8 cellular contexts compared by ENCODE assay signal in genomic region chr17:50346313-50347086, GRCh38. TPM values are rescaled to one million over a fixed set of nuclear protein-coding genes. Genes with fewer than 3 reads are reported as not detected.
DNase-seq lines count a peak whose midpoint lies in the region; ATAC-seq and TF ChIP-seq lines count a peak whose summit lies in the region.

No MANE protein-coding gene starts in this region.

- no peaks in the 10 kb centered on the region for H3K27me3 Mint-ChIP-seq in CD4-positive, CD25-positive, alpha-beta regulatory T cell
- peaks cover 11% of the 10 kb centered on the region for H3K27me3 Mint-ChIP-seq in WTC11 (ENCODE audit: low read depth)
- H3K27me3 Mint-ChIP-seq in stimulated activated memory B cell treated with anti-CD40 and anti-IgM and Interleukin-4, amounts not matched to agents 10 μg/mL and 1 μg/mL and 100 μg/mL, for 72 hours = no peaks in the 10 kb centered on the region

- peaks cover under 1 to 46% (median 20%) of the 10 kb centered on the region in 4 donors for H3K4me1 Mint-ChIP-seq in CD4-positive, CD25-positive, alpha-beta regulatory T cell
- peaks cover 32% of the 10 kb centered on the region for H3K4me1 Mint-ChIP-seq in WTC11
- H3K4me1 Mint-ChIP-seq in stimulated activated memory B cell treated with anti-CD40 and anti-IgM and Interleukin-4, amounts not matched to agents 10 μg/mL and 1 μg/mL and 100 μg/mL, for 72 hours = peaks cover 46% of the 10 kb centered on the region

- H3K9me3 Mint-ChIP-seq in CD4-positive, CD25-positive, alpha-beta regulatory T cell = peaks cover 0 to 2% (median 0%) of the 10 kb centered on the region in 7 donors
- H3K9me3 Mint-ChIP-seq in WTC11 = no peaks in the 10 kb centered on the region
- H3K9me3 Mint-ChIP-seq in stimulated activated memory B cell treated with anti-CD40 and anti-IgM and Interleukin-4, amounts not matched to agents 10 μg/mL and 1 μg/mL and 100 μg/mL, for 72 hours = no peaks in the 10 kb centered on the region

- CTCF ChIA-PET in WTC11 (lab: Charles Lee) = interaction anchor here (0.6 to 5.0 kb wide), 13 partner anchors 13 to 252 kb away, joined by 3 to 31 read pairs (median 7); partner anchors contain the start of genes COL1A1, LRRC59 and TMEM92

- DNase-seq in CD4-positive, CD25-positive, alpha-beta regulatory T cell = peak in 2 of 3 donors; percentile 38 to 73
- peak; percentile 65 for DNase-seq in WTC11 (ENCODE audit: low spot score)
- no peak for DNase-seq in NCI-H524 treated with DMSO at 0.1 percent for 48 hours (lab: John Stamatoyannopoulos, UW)

- no peaks in the 10 kb centered on the region for H3K27me3 ChIP-seq in CD4-positive, CD25-positive, alpha-beta regulatory T cell (ENCODE audit: control insufficient read depth, insufficient read depth, low read length)
- H3K27me3 ChIP-seq in ectodermal cell (ENCODE audit: control insufficient read depth, insufficient read depth, low read length, poor library complexity, severe bottlenecking) = peaks cover 16% of the 10 kb centered on the region
- no peaks in the 10 kb centered on the region for H3K27me3 ChIP-seq in mononuclear cell (ENCODE audit: insufficient read depth, low read length)

- POLR2A ChIA-PET in WTC11 (lab: Charles Lee) = interaction anchor here (0.6 to 1.6 kb wide), 3 partner anchors 16 to 1009 kb away, joined by 3 to 7 read pairs (median 4); partner anchors contain the start of gene LRRC59

- TF ChIP-seq CTCF in WTC11 (IDR thresholded peaks at IDR 0.05) = no peak

- no peaks in the 10 kb centered on the region for H3K9me3 ChIP-seq in CD4-positive, CD25-positive, alpha-beta regulatory T cell (ENCODE audit: control insufficient read depth in 2 of 2, low read length in 2 of 2)
- no peaks in the 10 kb centered on the region for H3K9me3 ChIP-seq in ectodermal cell (ENCODE audit: control insufficient read depth, low read length)
- no peaks in the 10 kb centered on the region for H3K9me3 ChIP-seq in mononuclear cell (ENCODE audit: low read depth, low read length)

- peak; percentile 69 to 70 for ATAC-seq in CD4-positive, CD25-positive, alpha-beta regulatory T cell (ENCODE audit: low read depth in 2 of 2)
- peak; percentile 55 for ATAC-seq in GM19351 (IDR thresholded peaks at IDR 0.05; ENCODE audit: unreplicated experiment)
- peak; percentile 47 for ATAC-seq in HG03439 (IDR thresholded peaks at IDR 0.05; ENCODE audit: unreplicated experiment)
- peak; percentile 66 for ATAC-seq in WTC11
- peak; percentile 82 for ATAC-seq in stimulated activated memory B cell treated with anti-CD40 and anti-IgM and Interleukin-4, amounts not matched to agents 10 μg/mL and 1 μg/mL and 100 μg/mL, for 72 hours

- H3K4me3 Mint-ChIP-seq in CD4-positive, CD25-positive, alpha-beta regulatory T cell = peak overlapping the region; percentile 85 to 92 (median 92)
- peak overlapping the region; percentile 93 for H3K4me3 Mint-ChIP-seq in WTC11
- peak overlapping the region; percentile 83 for H3K4me3 Mint-ChIP-seq in stimulated activated memory B cell treated with anti-CD40 and anti-IgM and Interleukin-4, amounts not matched to agents 10 μg/mL and 1 μg/mL and 100 μg/mL, for 72 hours

- peak overlapping the region; percentile 77 to 95 (median 94) for H3K27ac Mint-ChIP-seq in CD4-positive, CD25-positive, alpha-beta regulatory T cell
- H3K27ac Mint-ChIP-seq in WTC11 = peak overlapping the region; percentile 57; the same call in 1 of the 2 replicates
- H3K27ac Mint-ChIP-seq in stimulated activated memory B cell treated with anti-CD40 and anti-IgM and Interleukin-4, amounts not matched to agents 10 μg/mL and 1 μg/mL and 100 μg/mL, for 72 hours = peak overlapping the region; percentile 93

- H3K36me3 ChIP-seq in CD4-positive, CD25-positive, alpha-beta regulatory T cell (ENCODE audit: control insufficient read depth, insufficient read depth, low read length) = no peaks in the 10 kb centered on the region
- H3K36me3 ChIP-seq in ectodermal cell (ENCODE audit: control insufficient read depth, insufficient read depth, low read length) = no peaks in the 10 kb centered on the region

- H3K36me3 Mint-ChIP-seq in CD4-positive, CD25-positive, alpha-beta regulatory T cell = peaks cover 5% of the 10 kb centered on the region
- no peaks in the 10 kb centered on the region for H3K36me3 Mint-ChIP-seq in WTC11
- H3K36me3 Mint-ChIP-seq in stimulated activated memory B cell treated with anti-CD40 and anti-IgM and Interleukin-4, amounts not matched to agents 10 μg/mL and 1 μg/mL and 100 μg/mL, for 72 hours = no peaks in the 10 kb centered on the region

- H3K4me1 ChIP-seq in CD4-positive, CD25-positive, alpha-beta regulatory T cell (ENCODE audit: control insufficient read depth, insufficient read depth, low read length, poor library complexity, severe bottlenecking) = peaks cover 26% of the 10 kb centered on the region
- H3K4me1 ChIP-seq in ectodermal cell (ENCODE audit: control insufficient read depth, insufficient read depth, low read length) (peaks cover 18% of the 10 kb centered on the region), mononuclear cell (ENCODE audit: insufficient read depth, low read length) (peaks cover 25% of the 10 kb centered on the region)

- 1% methylated on average over 55 of the region's 55 CpGs for WGBS in ectodermal cell, 2 experiments

- H3K4me3 ChIP-seq in CD4-positive, CD25-positive, alpha-beta regulatory T cell (ENCODE audit: low read depth, low read length) = peak overlapping the region; percentile 71
- H3K4me3 ChIP-seq in ectodermal cell (ENCODE audit: insufficient read depth, low read depth, low read length) (peak overlapping the region; percentile 60), mononuclear cell (ENCODE audit: low read length) (peak overlapping the region; percentile 61)

- H3K27ac ChIP-seq in CD4-positive, CD25-positive, alpha-beta regulatory T cell (ENCODE audit: insufficient read depth, low read length, poor library complexity, severe bottlenecking) = peak overlapping the region; percentile 51
- H3K27ac ChIP-seq in ectodermal cell (ENCODE audit: insufficient read depth, low read depth, low read length, poor library complexity, severe bottlenecking) = no peak overlapping the region

TF ChIP-seq in WTC11, 78 proteins besides CTCF, POLR2A, EP300 and RAD21 (continues in another document):
- TF ChIP-seq, protein P1, sequence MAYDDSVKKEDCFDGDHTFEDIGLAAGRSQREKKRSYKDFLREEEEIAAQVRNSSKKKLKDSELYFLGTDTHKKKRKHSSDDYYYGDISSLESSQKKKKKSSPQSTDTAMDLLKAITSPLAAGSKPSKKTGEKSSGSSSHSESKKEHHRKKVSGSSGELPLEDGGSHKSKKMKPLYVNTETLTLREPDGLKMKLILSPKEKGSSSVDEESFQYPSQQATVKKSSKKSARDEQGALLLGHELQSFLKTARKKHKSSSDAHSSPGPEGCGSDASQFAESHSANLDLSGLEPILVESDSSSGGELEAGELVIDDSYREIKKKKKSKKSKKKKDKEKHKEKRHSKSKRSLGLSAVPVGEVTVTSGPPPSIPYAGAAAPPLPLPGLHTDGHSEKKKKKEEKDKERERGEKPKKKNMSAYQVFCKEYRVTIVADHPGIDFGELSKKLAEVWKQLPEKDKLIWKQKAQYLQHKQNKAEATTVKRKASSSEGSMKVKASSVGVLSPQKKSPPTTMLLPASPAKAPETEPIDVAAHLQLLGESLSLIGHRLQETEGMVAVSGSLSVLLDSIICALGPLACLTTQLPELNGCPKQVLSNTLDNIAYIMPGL (CRISPR knock-in tag; IDR thresholded peaks at IDR 0.05) = no peak
- TF ChIP-seq FOXP1 (CRISPR knock-in tag; IDR thresholded peaks at IDR 0.05; ENCODE audit: borderline replicate concordance) (peak; percentile 58; the same call in 1 of the 2 replicates), ERG (CRISPR knock-in tag; IDR thresholded peaks at IDR 0.05) (no peak), ZNF219 (CRISPR knock-in tag; IDR thresholded peaks at IDR 0.05; ENCODE audit: borderline replicate concordance) (no peak)

RNA-seq across cellular contexts. Expression of gene XYLT2, which starts 0.6 kb away (rescaled TPM):
- total RNA-seq in CD4-positive, CD25-positive, alpha-beta regulatory T cell = 15.5 TPM
- 10 to 100 TPM in 2 of 4 donors, 1 to 10 TPM in 2; 6.2 to 15.9 (median 11.3) TPM for polyA plus RNA-seq in CD4-positive, CD25-positive, alpha-beta regulatory T cell
- total RNA-seq in WTC11 (2021) = 35.7 to 39.7 TPM (median 37.9 TPM) in 3 replicates
- polyA plus RNA-seq in ectodermal cell (2013, experiment 1 of 4) = 22.2 TPM
- 19.7 TPM for polyA plus RNA-seq in ectodermal cell (2013, experiment 2 of 4)
- 15.3 TPM for polyA plus RNA-seq in ectodermal cell (2013, experiment 3 of 4)
- 17.6 TPM for polyA plus RNA-seq in ectodermal cell (2013, experiment 4 of 4)
- 6.8 TPM for total RNA-seq in mononuclear cell

RNA-seq across cellular contexts. Expression of gene MRPL27, which starts 26.5 kb away (rescaled TPM):
- 33.5 TPM for total RNA-seq in CD4-positive, CD25-positive, alpha-beta regulatory T cell
- 10 to 100 TPM; 61.6 to 86.7 (median 80.2) TPM for polyA plus RNA-seq in CD4-positive, CD25-positive, alpha-beta regulatory T cell
- total RNA-seq in WTC11 (2021) (66.7 to 80.5 TPM (median 69.8 TPM) in 3 replicates), mononuclear cell (17.1 TPM)
- 64.5 TPM for polyA plus RNA-seq in ectodermal cell (2013, experiment 1 of 4)
- polyA plus RNA-seq in ectodermal cell (2013, experiment 2 of 4) = 63.1 TPM
- polyA plus RNA-seq in ectodermal cell (2013, experiment 3 of 4) = 52.9 TPM
- polyA plus RNA-seq in ectodermal cell (2013, experiment 4 of 4) = 62.6 TPM

RNA-seq across cellular contexts. Expression of gene EME1, which starts 26.5 kb away (rescaled TPM):
- total RNA-seq in CD4-positive, CD25-positive, alpha-beta regulatory T cell = 0.81 TPM
- 1 to 10 TPM in 1 of 4 donors, under 1 TPM in 2, not detected in 1; 0.49 to 1.5 (median 0.59) TPM for polyA plus RNA-seq in CD4-positive, CD25-positive, alpha-beta regulatory T cell
- total RNA-seq in WTC11 (2021) (22.8 to 27.1 TPM (median 24.9 TPM) in 3 replicates), mononuclear cell (0.52 TPM)
- 29.6 TPM for polyA plus RNA-seq in ectodermal cell (2013, experiment 1 of 4)
- 24.3 TPM for polyA plus RNA-seq in ectodermal cell (2013, experiment 2 of 4)
- polyA plus RNA-seq in ectodermal cell (2013, experiment 3 of 4) = 24.2 TPM
- 28.7 TPM for polyA plus RNA-seq in ectodermal cell (2013, experiment 4 of 4)

RNA-seq across cellular contexts. Expression of gene LRRC59, which starts 50.8 kb away (rescaled TPM):
- 49.9 TPM for total RNA-seq in CD4-positive, CD25-positive, alpha-beta regulatory T cell
- polyA plus RNA-seq in CD4-positive, CD25-positive, alpha-beta regulatory T cell = 10 to 100 TPM; 17.2 to 24.0 (median 20.5) TPM
- 89.3 to 108 TPM (median 90.4 TPM) in 3 replicates for total RNA-seq in WTC11 (2021)
- polyA plus RNA-seq in ectodermal cell (2013, experiment 1 of 4) = 79.7 TPM
- 81.7 TPM for polyA plus RNA-seq in ectodermal cell (2013, experiment 2 of 4)
- 64.3 TPM for polyA plus RNA-seq in ectodermal cell (2013, experiment 3 of 4)
- 65.3 TPM for polyA plus RNA-seq in ectodermal cell (2013, experiment 4 of 4)
- 59.2 TPM for total RNA-seq in mononuclear cell

Comparison
In these comparisons a context has a peak if more than half of its experiments do, and no peak if none do; other contexts are left out.
1. RNA of gene EME1, which starts 26.5 kb away (total RNA-seq): 22.8 to 27.1 TPM in WTC11; 0.81 TPM in CD4-positive, CD25-positive, alpha-beta regulatory T cell (single experiment) and 0.52 TPM in mononuclear cell (single experiment); every median in the first group is over 10 times any median in the second.
2. Peak in every context shown above with its lines, with median percentiles within 50 percentile points of each other: ATAC-seq, H3K4me3 ChIP-seq, H3K27ac Mint-ChIP-seq and H3K4me3 Mint-ChIP-seq.